In genomic region chr17:39224778-39225307, GRCh38 we compare ENCODE assay signal across 1 cellular context.
TF ChIP-seq lines count a peak whose summit lies in the region.

No MANE protein-coding gene starts in this region.

TF ChIP-seq in SK-N-SH, 30 proteins besides CTCF, POLR2A, EP300 and RAD21:
- TF ChIP-seq GATA2 (CRISPR knock-in tag; IDR thresholded peaks at IDR 0.05): no peak
- TF ChIP-seq FOXM1 (IDR thresholded peaks at IDR 0.05; ENCODE audit: low read depth): no peak
- no peak for TF ChIP-seq NRF1 (IDR thresholded peaks at IDR 0.05; ENCODE audit: low read depth, low read length)
- no peak for TF ChIP-seq SMC3 (IDR thresholded peaks at IDR 0.05; ENCODE audit: low read depth, low read length)
- no peak for TF ChIP-seq TCF12 (IDR thresholded peaks at IDR 0.05)
- no peak for TF ChIP-seq NFIC (IDR thresholded peaks at IDR 0.05; ENCODE audit: borderline replicate concordance)
- TF ChIP-seq USF1 (IDR thresholded peaks at IDR 0.05; ENCODE audit: borderline replicate concordance, low read depth): no peak
